Comparison of ENCODE assay signal across 17 cellular contexts in the genomic region with DNA sequence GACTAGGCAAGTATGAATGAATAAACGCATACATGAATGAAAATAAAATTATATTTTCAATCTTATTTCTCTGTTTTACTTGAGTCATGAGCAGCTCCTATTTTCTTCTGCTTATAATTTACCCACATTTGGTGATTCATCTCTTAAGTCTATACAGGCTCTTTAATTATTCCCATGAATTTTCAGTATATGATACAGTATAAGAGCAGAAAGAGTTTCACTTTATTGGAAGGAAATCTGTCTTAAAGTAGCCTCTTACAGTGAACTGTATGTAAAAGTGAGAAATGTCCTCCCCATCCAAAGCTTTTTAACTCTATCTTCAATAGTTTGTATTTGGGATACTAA.
"Had no signal": no experiment of that assay in that cellular context is flagged by ENCODE, and none has a peak within 500 bp of the region (broad histone marks: within the 10 kb centered on the region; RNA-seq: fewer than 3 reads in every experiment).

No MANE protein-coding gene starts in this region.

- H3K9me3 ChIP-seq: adrenal gland, colonic mucosa, esophagus muscularis mucosa, tibial artery had no signal

- H3K4me1 ChIP-seq: colonic mucosa had no signal

- H3K27ac Mint-ChIP-seq: activated CD4-positive, alpha-beta memory T cell treated with anti-CD3 and anti-CD28 coated beads for 36 hours; activated CD4-positive, alpha-beta T cell treated with anti-CD3 and anti-CD28 coated beads for 36 hours; activated CD8-positive, alpha-beta memory T cell treated with anti-CD3 and anti-CD28 coated beads, Interleukin-2, amount 10 ng/mL, durations not matched to agents 7 days and 5 days; activated T-helper 2 cell treated with anti-CD3 and anti-CD28 coated beads, Interferon-gamma antibody, Interleukin-2, Interleukin-4, amounts not matched to agents 10 μg/mL and 5 μg/mL and 100 μg/mL, durations not matched to agents 14 hours and 24 hours and 36 hours; naive B cell had no signal

- H3K4me1 Mint-ChIP-seq: naive B cell had no signal

- H3K27ac ChIP-seq: adrenal gland, colonic mucosa, esophagus muscularis mucosa, tibial artery had no signal

- H3K27me3 ChIP-seq: adrenal gland, colonic mucosa, esophagus muscularis mucosa, tibial artery had no signal

- DNase-seq: activated CD4-positive, alpha-beta memory T cell treated with anti-CD3 and anti-CD28 coated beads for 36 hours; activated CD4-positive, alpha-beta T cell treated with anti-CD3 and anti-CD28 coated beads for 36 hours; activated CD8-positive, alpha-beta memory T cell treated with anti-CD3 and anti-CD28 coated beads, Interleukin-2, amount 10 ng/mL, durations not matched to agents 7 days and 5 days; activated naive CD4-positive, alpha-beta T cell treated with anti-CD3 and anti-CD28 coated beads, Interleukin-2, amount 50 U/mL, for 16 hours; activated T-cell treated with anti-CD3 and anti-CD28 coated beads, Interleukin-2, amount 50 U/mL, for 1 hour; adrenal gland; caudate nucleus; colonic mucosa; foreskin melanocyte; immature natural killer cell; naive B cell; stimulated activated CD4-positive, alpha-beta T cell treated with anti-CD3 and anti-CD28 coated beads, Interleukin-15, amount 100 ng/mL, for 24 hours; stimulated activated CD4-positive, alpha-beta T cell treated with anti-CD3 and anti-CD28 coated beads, Interleukin-4, amount 100 ng/mL, for 1 hour; T-helper 2 cell; tibial artery had no signal

- H3K36me3 ChIP-seq: colonic mucosa had no signal

- H3K4me3 ChIP-seq: adrenal gland, colonic mucosa, esophagus muscularis mucosa, tibial artery had no signal

- H3K4me3 Mint-ChIP-seq: activated CD4-positive, alpha-beta memory T cell treated with anti-CD3 and anti-CD28 coated beads for 36 hours; activated CD4-positive, alpha-beta T cell treated with anti-CD3 and anti-CD28 coated beads for 36 hours; activated CD8-positive, alpha-beta memory T cell treated with anti-CD3 and anti-CD28 coated beads, Interleukin-2, amount 10 ng/mL, durations not matched to agents 7 days and 5 days; immature natural killer cell; naive B cell had no signal

- H3K27me3 Mint-ChIP-seq: activated CD4-positive, alpha-beta memory T cell treated with anti-CD3 and anti-CD28 coated beads for 36 hours; activated CD4-positive, alpha-beta T cell treated with anti-CD3 and anti-CD28 coated beads for 36 hours; activated CD8-positive, alpha-beta memory T cell treated with anti-CD3 and anti-CD28 coated beads, Interleukin-2, amount 10 ng/mL, durations not matched to agents 7 days and 5 days; naive B cell had no signal

- H3K9me3 Mint-ChIP-seq: activated CD4-positive, alpha-beta memory T cell treated with anti-CD3 and anti-CD28 coated beads for 36 hours; activated T-helper 2 cell treated with anti-CD3 and anti-CD28 coated beads, Interferon-gamma antibody, Interleukin-2, Interleukin-4, amounts not matched to agents 10 μg/mL and 5 μg/mL and 100 μg/mL, durations not matched to agents 14 hours and 24 hours and 36 hours; immature natural killer cell; naive B cell had no signal

- ATAC-seq: activated CD4-positive, alpha-beta T cell treated with anti-CD3 and anti-CD28 coated beads for 36 hours; activated CD8-positive, alpha-beta memory T cell treated with anti-CD3 and anti-CD28 coated beads, Interleukin-2, amount 10 ng/mL, durations not matched to agents 7 days and 5 days had no signal
